17 cellular contexts compared by ENCODE assay signal in genomic region chr4:185469539-185470154, GRCh38. TPM values are rescaled to one million over a fixed set of nuclear protein-coding genes. Genes with fewer than 3 reads are reported as not detected.
A peak's percentile ranks its signal among the peaks of the same experiment; 100 is the strongest.
DNase-seq lines count a peak whose midpoint lies in the region; ATAC-seq and TF ChIP-seq lines count a peak whose summit lies in the region.
"Had no signal": no experiment of that assay in that cellular context is flagged by ENCODE, and none has a peak within 500 bp of the region (broad histone marks: within the 10 kb centered on the region; RNA-seq: fewer than 3 reads in every experiment).

No MANE protein-coding gene starts in this region.

- DNase-seq in CD4-positive, CD25-positive, alpha-beta regulatory T cell, result peak in 1 of 3 donors; percentile 9
- no peak for DNase-seq in HCT116 (ENCODE audit: low read depth, low spot score)
- DNase-seq in caudate nucleus (lab: John Stamatoyannopoulos, UW), result no peak
- peak; percentile 8 for DNase-seq in nephron progenitor cell
- DNase-seq in T-helper 2 cell treated with Interferon-gamma antibody and Interleukin-4, amounts not matched to agents 5 μg/mL and 100 μg/mL, for 36 hours (ENCODE audit: low spot score), result no peak
- no peak for DNase-seq in NCI-H1048 (lab: John Stamatoyannopoulos, UW)
- DNase-seq: COR-L47; NCI-H1417 treated with DMSO at 0.1 percent for 48 hours; NCI-H774; occipital lobe; stimulated activated CD4-positive, alpha-beta T cell treated with anti-CD3 and anti-CD28 coated beads, Interleukin-1b, Interleukin-23, amount 100 ng/mL, for 48 hours; stimulated activated naive CD8-positive, alpha-beta T cell treated with anti-CD3 and anti-CD28 coated beads, Interleukin-15, Interleukin-2, amounts not matched to agents 100 U/mL and 50 U/mL, for 24 hours had no signal

- H3K27me3 ChIP-seq in CD4-positive, CD25-positive, alpha-beta regulatory T cell (ENCODE audit: control insufficient read depth, insufficient read depth, low read length), result peaks cover 2% of the 10 kb centered on the region
- H3K27me3 ChIP-seq in HCT116 (ENCODE audit: insufficient read depth, low read length), result no peaks in the 10 kb centered on the region
- H3K27me3 ChIP-seq: tibial artery had no signal

- TF ChIP-seq POLR2A in HCT116 (IDR thresholded peaks at IDR 0.05; ENCODE audit: borderline replicate concordance, extremely low read depth, insufficient read depth, insufficient read length), result no peak

- H4K20me1 ChIP-seq in HCT116 (ENCODE audit: insufficient read depth), result no peaks in the 10 kb centered on the region

- peak overlapping the region; percentile 89; the same call in 1 of the 2 replicates for H3K4me2 ChIP-seq in HCT116 (ENCODE audit: low read length)

- no peak for ATAC-seq in CD4-positive, CD25-positive, alpha-beta regulatory T cell (ENCODE audit: low read depth in 2 of 2)
- ATAC-seq in HCT116 (no peak), GM19467 (IDR thresholded peaks at IDR 0.05; ENCODE audit: unreplicated experiment) (no peak), HG02938 (IDR thresholded peaks at IDR 0.05; ENCODE audit: unreplicated experiment) (no peak)
- ATAC-seq: stimulated activated naive CD8-positive, alpha-beta T cell treated with anti-CD3 and anti-CD28 coated beads, Interleukin-15, Interleukin-2, amounts not matched to agents 100 U/mL and 50 U/mL, for 24 hours had no signal

- peak overlapping the region in 2 of 3 donors; percentile 84 to 91 for H3K27ac Mint-ChIP-seq in CD4-positive, CD25-positive, alpha-beta regulatory T cell
- no peak overlapping the region for H3K27ac Mint-ChIP-seq in nephron progenitor cell
- H3K27ac Mint-ChIP-seq in T-helper 2 cell treated with Interferon-gamma antibody and Interleukin-4, amounts not matched to agents 5 μg/mL and 100 μg/mL, for 36 hours, result no peak overlapping the region
- H3K27ac Mint-ChIP-seq: activated naive CD8-positive, alpha-beta T cell; mesothelial cell of epicardium had no signal

- H3K9me3 Mint-ChIP-seq in CD4-positive, CD25-positive, alpha-beta regulatory T cell, result peaks cover 0 to 4% (median 0%) of the 10 kb centered on the region in 7 donors
- H3K9me3 Mint-ChIP-seq in nephron progenitor cell, result peaks cover 13% of the 10 kb centered on the region
- no peaks in the 10 kb centered on the region for H3K9me3 Mint-ChIP-seq in T-helper 2 cell treated with Interferon-gamma antibody and Interleukin-4, amounts not matched to agents 5 μg/mL and 100 μg/mL, for 36 hours
- H3K9me3 Mint-ChIP-seq: mesothelial cell of epicardium had no signal

- peaks cover 25% of the 10 kb centered on the region for H3K27me3 Mint-ChIP-seq in CD4-positive, CD25-positive, alpha-beta regulatory T cell
- peaks cover 85% of the 10 kb centered on the region for H3K27me3 Mint-ChIP-seq in nephron progenitor cell (ENCODE audit: low read depth, poor library complexity)
- peaks cover 64% of the 10 kb centered on the region for H3K27me3 Mint-ChIP-seq in T-helper 2 cell treated with Interferon-gamma antibody and Interleukin-4, amounts not matched to agents 5 μg/mL and 100 μg/mL, for 36 hours (ENCODE audit: low read depth)
- H3K27me3 Mint-ChIP-seq: activated naive CD8-positive, alpha-beta T cell had no signal

- H3K36me3 Mint-ChIP-seq in CD4-positive, CD25-positive, alpha-beta regulatory T cell, result no peaks in the 10 kb centered on the region
- no peaks in the 10 kb centered on the region for H3K36me3 Mint-ChIP-seq in nephron progenitor cell (ENCODE audit: low read depth)
- peaks cover 1% of the 10 kb centered on the region for H3K36me3 Mint-ChIP-seq in T-helper 2 cell treated with Interferon-gamma antibody and Interleukin-4, amounts not matched to agents 5 μg/mL and 100 μg/mL, for 36 hours (ENCODE audit: low read depth)
- H3K36me3 Mint-ChIP-seq: activated naive CD8-positive, alpha-beta T cell; mesothelial cell of epicardium had no signal

- H3K4me1 ChIP-seq in CD4-positive, CD25-positive, alpha-beta regulatory T cell (ENCODE audit: control insufficient read depth, insufficient read depth, low read length, poor library complexity, severe bottlenecking), result peaks cover 21% of the 10 kb centered on the region
- peaks cover 2 to 12% of the 10 kb centered on the region in 2 experiments; a peak in 3 of 4 replicates for H3K4me1 ChIP-seq in HCT116 (ENCODE audit: control insufficient read depth in 1 of 2, insufficient read depth in 2 of 2, low read length in 2 of 2)

- H3K4me3 Mint-ChIP-seq in CD4-positive, CD25-positive, alpha-beta regulatory T cell, result no peak overlapping the region
- H3K4me3 Mint-ChIP-seq in nephron progenitor cell, result no peak overlapping the region
- H3K4me3 Mint-ChIP-seq in T-helper 2 cell treated with Interferon-gamma antibody and Interleukin-4, amounts not matched to agents 5 μg/mL and 100 μg/mL, for 36 hours, result no peak overlapping the region

- CTCF ChIA-PET in HCT116 (lab: Charles Lee), result no interaction called here

- RAD21 ChIA-PET in HCT116 (lab: Charles Lee; ENCODE audit: low non-redundant PET in 1 of 2, low total read pairs in 2 of 2, uncharacterized antibody in 2 of 2, unreplicated experiment in 2 of 2), result no interaction called here

- H3K9me2 ChIP-seq in HCT116 (ENCODE audit: insufficient read depth), result no peaks in the 10 kb centered on the region

- POLR2A ChIA-PET in HCT116 (lab: Charles Lee), result no interaction called here

- no peak overlapping the region for H3K27ac ChIP-seq in CD4-positive, CD25-positive, alpha-beta regulatory T cell (ENCODE audit: insufficient read depth, low read length, poor library complexity, severe bottlenecking)
- H3K27ac ChIP-seq in HCT116 (ENCODE audit: low read depth, low read length) (no peak overlapping the region), caudate nucleus (ENCODE audit: low read depth, low read length) (peak overlapping the region; percentile 86)

- H3K9ac ChIP-seq in HCT116 (ENCODE audit: low read length), result no peak overlapping the region

- TF ChIP-seq CTCF in HCT116 (IDR thresholded peaks at IDR 0.05 in 2 of 3, conservative IDR thresholded peaks at IDR 0.05 in 1 of 3; ENCODE audit: borderline replicate concordance in 1 of 3, insufficient read depth in 1 of 3, low read depth in 2 of 3, low read length in 2 of 3) (no peak), nephron progenitor cell (IDR thresholded peaks at IDR 0.05) (no peak)

- intact Hi-C loops in HCT116 (cut with micrococcal nuclease), result loop anchor here (2.0 to 5.0 kb wide), 2 partner anchors 119 to 568 kb away; no protein-coding TSS in a partner anchor

- H2AFZ ChIP-seq in HCT116 (ENCODE audit: low read depth, low read length, poor library complexity, severe bottlenecking), result no peak overlapping the region

- H3K79me2 ChIP-seq in HCT116 (ENCODE audit: insufficient read depth, low read length), result no peaks in the 10 kb centered on the region

- no peaks in the 10 kb centered on the region for H3K36me3 ChIP-seq in CD4-positive, CD25-positive, alpha-beta regulatory T cell (ENCODE audit: control insufficient read depth, insufficient read depth, low read length)
- no peaks in the 10 kb centered on the region for H3K36me3 ChIP-seq in HCT116 (ENCODE audit: control insufficient read depth in 1 of 2, insufficient read depth in 2 of 2, low read length in 2 of 2)
- H3K36me3 ChIP-seq: tibial artery had no signal

- peaks cover 0 to 19% (median 9%) of the 10 kb centered on the region in 4 donors for H3K4me1 Mint-ChIP-seq in CD4-positive, CD25-positive, alpha-beta regulatory T cell
- peaks cover 12% of the 10 kb centered on the region for H3K4me1 Mint-ChIP-seq in nephron progenitor cell
- H3K4me1 Mint-ChIP-seq in T-helper 2 cell treated with Interferon-gamma antibody and Interleukin-4, amounts not matched to agents 5 μg/mL and 100 μg/mL, for 36 hours (ENCODE audit: low read depth), result peaks cover 7% of the 10 kb centered on the region

- H3K9me3 ChIP-seq in CD4-positive, CD25-positive, alpha-beta regulatory T cell (ENCODE audit: control insufficient read depth in 2 of 2, low read length in 2 of 2), result no peaks in the 10 kb centered on the region
- no peaks in the 10 kb centered on the region for H3K9me3 ChIP-seq in HCT116 (ENCODE audit: control insufficient read depth in 1 of 2, insufficient read depth in 1 of 2, low read depth in 1 of 2, low read length in 2 of 2)
- H3K9me3 ChIP-seq: tibial artery had no signal

- no peak for TF ChIP-seq RAD21 in HCT116 (IDR thresholded peaks at IDR 0.05; ENCODE audit: low read depth)

- BruUV-seq in HCT116 (replicated peaks; lab: Mats Ljungman, UMichigan), result no TSS peak

- H3K4me3 ChIP-seq in CD4-positive, CD25-positive, alpha-beta regulatory T cell (ENCODE audit: low read depth, low read length), result no peak overlapping the region
- no peak overlapping the region for H3K4me3 ChIP-seq in HCT116 (replicated peaks in 1 of 2; ENCODE audit: low read depth in 1 of 2, low read length in 2 of 2)

TF ChIP-seq in HCT116, 20 proteins besides CTCF, POLR2A, EP300 and RAD21:
- TF ChIP-seq SIN3A (IDR thresholded peaks at IDR 0.05; ENCODE audit: low read depth) (no peak), SP1 (IDR thresholded peaks at IDR 0.05; ENCODE audit: low read depth) (no peak), ELF1 (IDR thresholded peaks at IDR 0.05; ENCODE audit: borderline replicate concordance, low read depth) (no peak), YY1 (IDR thresholded peaks at IDR 0.05; ENCODE audit: extremely low read depth, insufficient replicate concordance, low read depth, low read length) (no peak), POLR2AphosphoS5 (IDR thresholded peaks at IDR 0.05; ENCODE audit: low read depth, low read length) (no peak), EGR1 (IDR thresholded peaks at IDR 0.05; ENCODE audit: low read depth) (no peak), ZNF274 (IDR thresholded peaks at IDR 0.05; ENCODE audit: low read depth, low read length) (no peak), TCF7L2 (IDR thresholded peaks at IDR 0.05; ENCODE audit: borderline replicate concordance, extremely low read depth, insufficient read depth, insufficient read length) (no peak), SRF (IDR thresholded peaks at IDR 0.05; ENCODE audit: low read depth) (no peak), JUND (IDR thresholded peaks at IDR 0.05) (no peak)

RNA-seq across cellular contexts. Expression of gene CCDC110, which starts 1.9 kb away (rescaled TPM):
- total RNA-seq in CD4-positive, CD25-positive, alpha-beta regulatory T cell, result not detected
- under 1 TPM in 2 of 4 donors, not detected in 2; 0.18 to 0.47 TPM for polyA plus RNA-seq in CD4-positive, CD25-positive, alpha-beta regulatory T cell
- 2.7 TPM for total RNA-seq in HCT116 (2021; ENCODE audit: unreplicated experiment)
- polyA plus RNA-seq in HCT116 (2012), result 1.6 and 2.0 TPM in 2 replicates

RNA-seq across cellular contexts. Expression of gene UFSP2, which starts 43.9 kb away (rescaled TPM):
- total RNA-seq in CD4-positive, CD25-positive, alpha-beta regulatory T cell, result 18.2 TPM
- polyA plus RNA-seq in CD4-positive, CD25-positive, alpha-beta regulatory T cell, result 10 to 100 TPM; 39.8 to 45.3 (median 44.0) TPM
- total RNA-seq in HCT116 (2021; ENCODE audit: unreplicated experiment), result 29.4 TPM
- polyA plus RNA-seq in HCT116 (2012), result 25.7 and 32.2 TPM in 2 replicates

Comparison
In these comparisons a context has a peak if more than half of its experiments do, and no peak if none do; other contexts are left out.
1. H3K27ac Mint-ChIP-seq: peak in CD4-positive, CD25-positive, alpha-beta regulatory T cell (2 of 3); none in nephron progenitor cell (single experiment) and T-helper 2 cell treated with Interferon-gamma antibody and Interleukin-4, amounts not matched to agents 5 μg/mL and 100 μg/mL, for 36 hours (single experiment).